Comparison of ENCODE assay signal across 9 cellular contexts in the genomic region with DNA sequence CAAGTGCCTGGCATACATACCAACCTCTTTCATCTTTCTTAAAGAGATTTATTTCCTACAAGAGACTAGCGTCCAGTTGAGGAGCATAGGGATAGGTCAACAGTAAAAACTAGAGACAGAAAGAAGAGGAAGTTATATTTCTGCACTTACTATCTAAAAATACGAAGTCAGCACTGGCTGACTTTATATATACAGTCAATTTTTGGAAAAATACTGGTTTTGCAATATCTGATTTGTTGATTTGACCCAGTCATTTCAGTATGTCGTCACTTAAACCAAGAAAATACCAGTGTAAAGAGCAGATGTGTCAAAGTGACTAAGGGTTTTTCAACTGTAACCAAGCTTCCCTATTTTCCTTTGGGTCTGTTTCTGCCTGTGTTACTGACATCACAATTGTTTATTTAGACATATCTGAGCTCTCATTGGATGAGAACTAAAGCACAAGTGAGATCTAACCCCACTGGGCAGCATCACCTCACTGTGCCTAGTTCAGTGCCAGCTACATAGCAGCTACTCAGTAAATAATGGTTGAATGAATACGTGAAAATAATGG. TPM values are rescaled to one million over a fixed set of nuclear protein-coding genes. Genes with fewer than 3 reads are reported as not detected.
DNase-seq lines count a peak whose midpoint lies in the region; ATAC-seq, FAIRE-seq and TF ChIP-seq lines count a peak whose summit lies in the region.
"Had no signal": no experiment of that assay in that cellular context is flagged by ENCODE, and none has a peak within 500 bp of the region (broad histone marks: within the 10 kb centered on the region; RNA-seq: fewer than 3 reads in every experiment).

No MANE protein-coding gene starts in this region.

- H3K79me2 ChIP-seq in K562 (ENCODE audit: control insufficient read depth, insufficient read depth, low read length) (no peaks in the 10 kb centered on the region), MM.1S (ENCODE audit: low read length) (peaks cover 88% of the 10 kb centered on the region)

- H3K27me3 Mint-ChIP-seq in stimulated activated naive CD8-positive, alpha-beta T cell treated with anti-CD3 and anti-CD28 coated beads, Interleukin-15, Interleukin-2, amounts not matched to agents 100 ng/mL and 50 ng/mL, for 24 hours: no peaks in the 10 kb centered on the region

- no peak for TF ChIP-seq EP300 in K562 (IDR thresholded peaks at IDR 0.05; ENCODE audit: low read length)

- no peak overlapping the region for H3K4me3 ChIP-seq in K562
- H3K4me3 ChIP-seq in MM.1S (ENCODE audit: low read length): no peak overlapping the region
- H3K4me3 ChIP-seq: BLaER1 had no signal

- no peak overlapping the region for H3K9ac ChIP-seq in K562 (ENCODE audit: insufficient read depth in 1 of 2, low read depth in 2 of 2, low read length in 2 of 2)
- no peak overlapping the region for H3K9ac ChIP-seq in MM.1S (ENCODE audit: low read length)
- H3K9ac ChIP-seq: BLaER1 had no signal

- no peaks in the 10 kb centered on the region for H3K4me1 ChIP-seq in K562 (replicated peaks in 1 of 2; ENCODE audit: control insufficient read depth in 2 of 2, insufficient read depth in 2 of 2, low read length in 2 of 2)
- H3K4me1 ChIP-seq in MM.1S (ENCODE audit: low read length): peaks cover 4% of the 10 kb centered on the region; the same call in 1 of the 2 replicates
- H3K4me1 ChIP-seq: BLaER1 had no signal

- H2AFZ ChIP-seq in K562 (ENCODE audit: low read depth, low read length) (no peak overlapping the region), MM.1S (ENCODE audit: low read length) (no peak overlapping the region)

- 7% methylated on average over 4 of the region's 4 CpGs for WGBS in K562 (ENCODE audit: insufficient coverage, low coverage, missing lambda C conversion rate)

- POLR2A ChIA-PET in K562 (lab: Yijun Ruan, JAX): interaction anchor here (0.6 kb wide), 1 partner anchor 445 kb away, joined by 3 read pairs; no protein-coding TSS in a partner anchor

- no peaks in the 10 kb centered on the region for H3K9me3 Mint-ChIP-seq in stimulated activated naive CD8-positive, alpha-beta T cell treated with anti-CD3 and anti-CD28 coated beads, Interleukin-15, Interleukin-2, amounts not matched to agents 100 ng/mL and 50 ng/mL, for 24 hours

- DNase-seq in activated T-cell treated with anti-CD3 and anti-CD28 coated beads, Interleukin-2, amount 50 U/mL, for 1 hour: peak; percentile 37
- no peak for DNase-seq in activated T-cell treated with anti-CD3 and anti-CD28 coated beads for 4 hours
- no peak for DNase-seq in K562 (ENCODE audit: extremely low read depth in 1 of 4, low spot score in 3 of 4)
- no peak for DNase-seq in globus pallidus (ENCODE audit: low spot score)
- DNase-seq in MM.1S: no peak
- DNase-seq in NCI-H1105 treated with DMSO at 0.1 percent for 48 hours (lab: John Stamatoyannopoulos, UW): no peak

- H3F3A ChIP-seq in MM.1S (ENCODE audit: insufficient read depth, low read length): peaks cover 7% of the 10 kb centered on the region

- intact Hi-C loops in K562 (cut with micrococcal nuclease): no loop called here

- no peak for FAIRE-seq in K562 (lab: Jason Lieb, UNC)

- peaks cover 90% of the 10 kb centered on the region for H3K36me3 Mint-ChIP-seq in stimulated activated naive CD8-positive, alpha-beta T cell treated with anti-CD3 and anti-CD28 coated beads, Interleukin-15, Interleukin-2, amounts not matched to agents 100 ng/mL and 50 ng/mL, for 24 hours (ENCODE audit: low read depth)

- H3K9me1 ChIP-seq in K562 (ENCODE audit: control insufficient read depth, insufficient read depth, low read length): no peaks in the 10 kb centered on the region

- H3K36me3 ChIP-seq in K562 (ENCODE audit: control insufficient read depth, insufficient read depth, low read length): no peaks in the 10 kb centered on the region
- H3K36me3 ChIP-seq in MM.1S (replicated peaks; ENCODE audit: insufficient read depth, low read length): peaks cover 23% of the 10 kb centered on the region
- H3K36me3 ChIP-seq: BLaER1 had no signal

- ATAC-seq in HG03575 (IDR thresholded peaks at IDR 0.05; ENCODE audit: extremely low read depth, insufficient number of reproducible peaks, low FRiP score, unreplicated experiment): peak; percentile 33
- peak; percentile 44; the same call in 2 of the 3 replicates for ATAC-seq in K562

- H3K9me3 ChIP-seq in K562 (replicated peaks; ENCODE audit: control insufficient read depth, insufficient read depth, low read depth, low read length) (no peaks in the 10 kb centered on the region), MM.1S (replicated peaks; ENCODE audit: insufficient read depth, low read length) (no peaks in the 10 kb centered on the region)
- H3K9me3 ChIP-seq: BLaER1 had no signal

- TF ChIP-seq CTCF in K562 (IDR thresholded peaks at IDR 0.05 in 2 of 3, conservative IDR thresholded peaks at IDR 0.05 in 1 of 3; ENCODE audit: insufficient read depth in 2 of 3, low read depth in 1 of 3, low read length in 3 of 3): no peak
- TF ChIP-seq CTCF in MM.1S (IDR thresholded peaks at IDR 0.05; ENCODE audit: low read length): no peak

- H4K20me1 ChIP-seq in K562 (replicated peaks; ENCODE audit: control insufficient read depth, insufficient read depth, low read length): no peaks in the 10 kb centered on the region
- H4K20me1 ChIP-seq in MM.1S (ENCODE audit: insufficient read depth, low read length): no peaks in the 10 kb centered on the region
- H4K20me1 ChIP-seq: BLaER1 had no signal

- peak overlapping the region; percentile 57 for H3K4me3 Mint-ChIP-seq in stimulated activated naive CD8-positive, alpha-beta T cell treated with anti-CD3 and anti-CD28 coated beads, Interleukin-15, Interleukin-2, amounts not matched to agents 100 ng/mL and 50 ng/mL, for 24 hours

- no peak overlapping the region for H3K4me2 ChIP-seq in K562 (ENCODE audit: insufficient read depth, low read length)
- no peak overlapping the region for H3K4me2 ChIP-seq in MM.1S (ENCODE audit: low read depth, low read length)
- H3K4me2 ChIP-seq: BLaER1 had no signal

- in situ Hi-C loops in K562 (cut with MboI): no loop called here

- peaks cover 91% of the 10 kb centered on the region for H3K4me1 Mint-ChIP-seq in stimulated activated naive CD8-positive, alpha-beta T cell treated with anti-CD3 and anti-CD28 coated beads, Interleukin-15, Interleukin-2, amounts not matched to agents 100 ng/mL and 50 ng/mL, for 24 hours (ENCODE audit: low read depth)

- H3K9me2 ChIP-seq in MM.1S (replicated peaks; ENCODE audit: insufficient read depth, low read length): no peaks in the 10 kb centered on the region

- no TSS peak for BruUV-seq in K562 (replicated peaks; lab: Mats Ljungman, UMichigan)

- H3K27ac Mint-ChIP-seq in stimulated activated naive CD8-positive, alpha-beta T cell treated with anti-CD3 and anti-CD28 coated beads, Interleukin-15, Interleukin-2, amounts not matched to agents 100 ng/mL and 50 ng/mL, for 24 hours: peak overlapping the region; percentile 92

- TF ChIP-seq POLR2A in K562 (conservative IDR thresholded peaks at IDR 0.05): no peak

- CTCF ChIA-PET in K562 (lab: Yijun Ruan, JAX; ENCODE audit: low intra/inter-chr PET ratio): no interaction called here

- no peak overlapping the region for H3K27ac ChIP-seq in K562 (ENCODE audit: extremely low read depth, low read depth, low read length)
- H3K27ac ChIP-seq in MM.1S (ENCODE audit: low read length): no peak overlapping the region
- H3K27ac ChIP-seq: BLaER1 had no signal

- H3K27me3 ChIP-seq in K562 (ENCODE audit: control insufficient read depth in 2 of 2, insufficient read depth in 2 of 2, low read length in 2 of 2) (no peaks in the 10 kb centered on the region), MM.1S (replicated peaks; ENCODE audit: insufficient read depth, low read length) (no peaks in the 10 kb centered on the region)
- H3K27me3 ChIP-seq: BLaER1 had no signal

- TF ChIP-seq RAD21 in K562 (CRISPR knock-in tag; conservative IDR thresholded peaks at IDR 0.05 in 1 of 2, IDR thresholded peaks at IDR 0.05 in 1 of 2): no peak

TF ChIP-seq in K562, 482 proteins besides CTCF, POLR2A, EP300 and RAD21 (continues in another document):
- TF ChIP-seq FOXJ2 (tag; IDR thresholded peaks at IDR 0.05): no peak
- TF ChIP-seq ZNF316 (IDR thresholded peaks at IDR 0.05): peak; percentile 59; the same call in 1 of the 2 replicates
- TF ChIP-seq NFE2 (IDR thresholded peaks at IDR 0.05; ENCODE audit: low read depth): peak; percentile 81
- TF ChIP-seq SMAD2 (IDR thresholded peaks at IDR 0.05; ENCODE audit: low read depth, low read length): no peak
- TF ChIP-seq ZNF583 (CRISPR knock-in tag; IDR thresholded peaks at IDR 0.05): no peak
- 0 out of 2 replicates have a peak, but pooled peaks have one; percentile 36 for TF ChIP-seq CREM (IDR thresholded peaks at IDR 0.05; ENCODE audit: low read depth)
- TF ChIP-seq ARID2 (IDR thresholded peaks at IDR 0.05): no peak
- 0 out of 2 replicates have a peak, but pooled peaks have one; percentile 30 for TF ChIP-seq MAFF (IDR thresholded peaks at IDR 0.05; ENCODE audit: low read length)
- TF ChIP-seq ZNF253 (CRISPR knock-in tag; conservative IDR thresholded peaks at IDR 0.05): no peak
- no peak for TF ChIP-seq SRSF1 (IDR thresholded peaks at IDR 0.05; ENCODE audit: low read depth, low read length)
- no peak for TF ChIP-seq BHLHE40 (IDR thresholded peaks at IDR 0.05; ENCODE audit: low read length)
- TF ChIP-seq ATF7 (IDR thresholded peaks at IDR 0.05): peak; percentile 64
- no peak for TF ChIP-seq ZNF24 (IDR thresholded peaks at IDR 0.05)
- no peak for TF ChIP-seq FOXJ3 (CRISPR knock-in tag; IDR thresholded peaks at IDR 0.05)
- TF ChIP-seq ZNF77 (CRISPR knock-in tag; IDR thresholded peaks at IDR 0.05): no peak

RNA-seq across cellular contexts. Expression of a gene that starts 23.0 kb away (rescaled TPM):
- 0.18 TPM in 1 of 2 replicates, not detected in the other for total RNA-seq in K562 (2011; cell fraction: chromatin; rRNA removed; ENCODE audit: low replicate concordance)
- not detected in 2 replicates for total RNA-seq in K562 (2011; cell fraction: nucleolus; rRNA removed)
- not detected in 2 replicates for total RNA-seq in K562 (2011; cell fraction: nucleoplasm; rRNA removed)
- total RNA-seq in K562 (2014; rRNA removed): 0.12 TPM in 1 of 2 replicates, not detected in the other
- 0.16 and 0.29 TPM in 2 replicates for total RNA-seq in K562 (2014; rRNA removed; fragmentation: Illumina TruSeq; extraction: Trizol)
- total RNA-seq in K562 (2015; rRNA removed; fragmentation: Illumina TruSeq; extraction: Trizol): 0.23 and 0.33 TPM in 2 replicates
- 0.33 and 0.42 TPM in 2 replicates for total RNA-seq in K562 (2021)
- polyA plus RNA-seq in K562 (2011; rRNA removed): 0.08 and 0.13 TPM in 2 replicates
- polyA plus RNA-seq in K562 (2011; cell fraction: cytosol; rRNA removed): 0.03 and 0.10 TPM in 2 replicates
- polyA plus RNA-seq in K562 (2011; cell fraction: nucleus; rRNA removed): 0.31 and 0.34 TPM in 2 replicates
- 0.36 and 0.57 TPM in 2 replicates for polyA plus RNA-seq in K562 (2012)
- polyA plus RNA-seq in K562 (2014; fragmentation: Illumina TruSeq; extraction: Trizol): 0.12 and 0.24 TPM in 2 replicates
- polyA plus RNA-seq in K562 (2014; fragmentation: Nextera tagmentation; extraction: Ambion mirVana): under 1 TPM; 0.10 to 0.35 TPM
- 0.03 and 0.22 TPM in 2 replicates for polyA plus RNA-seq in K562 (2014; rRNA removed)
- 0.27 and 0.42 TPM in 2 replicates for polyA minus RNA-seq in K562 (2011; rRNA and poly(A)+ RNA removed)
- polyA minus RNA-seq in K562 (2011; cell fraction: cytosol; rRNA and poly(A)+ RNA removed): not detected in 2 replicates
- polyA minus RNA-seq in K562 (2011; cell fraction: nucleus; rRNA and poly(A)+ RNA removed): not detected in 2 replicates
